16 cellular contexts compared by ENCODE assay signal in the genomic region with DNA sequence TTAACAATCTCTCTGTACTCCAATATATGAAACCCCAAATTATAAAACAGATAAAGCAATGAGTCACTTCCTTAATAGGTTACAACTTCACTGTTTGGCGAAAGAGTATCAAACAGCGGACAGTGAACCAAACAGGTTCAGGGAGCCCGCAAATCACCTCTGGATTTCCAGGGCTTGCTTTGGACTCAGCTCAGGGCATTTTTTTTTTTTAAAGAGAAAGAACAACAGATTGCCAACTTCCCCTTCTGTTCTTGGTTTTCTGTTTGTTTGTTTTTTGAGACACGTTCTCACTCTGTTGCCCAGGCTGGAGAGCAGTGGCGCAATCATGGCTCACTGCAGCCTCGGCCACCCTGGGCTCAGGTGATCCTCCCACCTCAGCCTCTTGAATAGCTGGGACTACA. TPM values are rescaled to one million over a fixed set of nuclear protein-coding genes. Genes with fewer than 3 reads are reported as not detected.
"Had no signal": no experiment of that assay in that cellular context is flagged by ENCODE, and none has a peak within 500 bp of the region (broad histone marks: within the 10 kb centered on the region; RNA-seq: fewer than 3 reads in every experiment).

No MANE protein-coding gene starts in this region.

- H3K4me1 ChIP-seq: ascending aorta, stomach, vagina had no signal

- ATAC-seq: activated naive CD8-positive, alpha-beta T cell treated with anti-CD3 and anti-CD28 coated beads, Interleukin-2, amount 50 U/mL, for 24 hours had no signal

- H3K27me3 Mint-ChIP-seq: activated CD4-positive, alpha-beta memory T cell treated with anti-CD3 and anti-CD28 coated beads for 36 hours; activated naive CD8-positive, alpha-beta T cell treated with anti-CD3 and anti-CD28 coated beads, Interleukin-2, amount 50 U/mL, for 24 hours had no signal

- H3K27ac Mint-ChIP-seq: activated CD4-positive, alpha-beta memory T cell treated with anti-CD3 and anti-CD28 coated beads for 36 hours; activated naive CD8-positive, alpha-beta T cell treated with anti-CD3 and anti-CD28 coated beads, Interleukin-2, amount 50 U/mL, for 24 hours had no signal

- H3K9me3 ChIP-seq: ascending aorta, ovary, stomach, thoracic aorta, vagina had no signal

- H3K4me3 ChIP-seq: ascending aorta, cardiac muscle cell, ovary, stomach, thoracic aorta, vagina had no signal

- H3K4me3 Mint-ChIP-seq: activated CD4-positive, alpha-beta memory T cell treated with anti-CD3 and anti-CD28 coated beads for 36 hours; activated naive CD8-positive, alpha-beta T cell treated with anti-CD3 and anti-CD28 coated beads, Interleukin-2, amount 50 U/mL, for 24 hours had no signal

- H3K27ac ChIP-seq: ascending aorta, cardiac muscle cell, ovary, stomach, thoracic aorta, vagina had no signal

- H3K36me3 Mint-ChIP-seq: activated CD4-positive, alpha-beta memory T cell treated with anti-CD3 and anti-CD28 coated beads for 36 hours had no signal

- H3K9me3 Mint-ChIP-seq: activated CD4-positive, alpha-beta memory T cell treated with anti-CD3 and anti-CD28 coated beads for 36 hours; activated naive CD8-positive, alpha-beta T cell treated with anti-CD3 and anti-CD28 coated beads, Interleukin-2, amount 50 U/mL, for 24 hours had no signal

- DNase-seq: activated CD4-positive, alpha-beta memory T cell treated with anti-CD3 and anti-CD28 coated beads for 36 hours; activated CD4-positive, alpha-beta T cell treated with anti-CD3 and anti-CD28 coated beads for 1 hour; activated naive CD8-positive, alpha-beta T cell treated with anti-CD3 and anti-CD28 coated beads, Interleukin-2, amount 50 U/mL, for 24 hours; activated T-cell treated with anti-CD3 and anti-CD28 coated beads, Interleukin-2, amount 50 U/mL, for 48 hours; foreskin melanocyte; head of caudate nucleus; mesendoderm; ovary; stimulated activated CD4-positive, alpha-beta T cell treated with anti-CD3 and anti-CD28 coated beads, Interleukin-15, amount 100 ng/mL, for 24 hours; stimulated activated CD4-positive, alpha-beta T cell treated with anti-CD3 and anti-CD28 coated beads, Interleukin-4, amount 100 ng/mL, for 4 hours; stomach had no signal

- H3K27me3 ChIP-seq: ascending aorta, cardiac muscle cell, ovary, stomach, vagina had no signal

- H3K36me3 ChIP-seq: ascending aorta, cardiac muscle cell, ovary, stomach, thoracic aorta, vagina had no signal

RNA-seq across cellular contexts. Expression of gene ABCB11, which starts 52.7 kb away (rescaled TPM):
- total RNA-seq: activated CD4-positive, alpha-beta memory T cell treated with anti-CD3 and anti-CD28 coated beads for 36 hours; ascending aorta; thoracic aorta; vagina had no signal
- polyA plus RNA-seq: neural cell, stomach had no signal
